Comparison of ENCODE assay signal across 15 cellular contexts in the genomic region with DNA sequence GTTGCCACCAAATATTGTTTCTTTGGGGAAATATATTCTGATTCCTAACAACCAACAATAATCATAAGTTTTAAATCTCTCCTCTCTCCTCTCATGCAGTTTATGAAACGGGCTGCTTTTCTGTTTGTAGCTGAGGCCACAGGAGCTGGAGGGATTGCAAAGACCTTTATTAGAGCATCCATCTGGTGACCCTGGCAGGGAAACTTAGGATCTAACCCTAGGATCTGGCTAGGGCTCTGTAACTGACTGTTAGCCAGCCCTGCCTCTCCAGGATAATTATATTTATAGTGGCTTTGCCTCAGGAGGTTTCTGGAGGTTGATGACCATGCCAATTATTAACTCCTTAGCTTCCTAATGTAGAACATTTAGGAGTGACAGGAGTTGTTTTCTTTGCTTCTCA.
"Had no signal": no experiment of that assay in that cellular context is flagged by ENCODE, and none has a peak within 500 bp of the region (broad histone marks: within the 10 kb centered on the region; RNA-seq: fewer than 3 reads in every experiment).

No MANE protein-coding gene starts in this region.

- H3K9ac ChIP-seq: neural progenitor cell had no signal

- H3K4me3 Mint-ChIP-seq: activated naive CD8-positive, alpha-beta T cell treated with anti-CD3 and anti-CD28 coated beads, Interleukin-2, amount 50 U/mL, for 24 hours; neural progenitor cell had no signal

- H3K4me2 ChIP-seq: neural progenitor cell had no signal

- H3K9me3 Mint-ChIP-seq: activated naive CD8-positive, alpha-beta T cell treated with anti-CD3 and anti-CD28 coated beads, Interleukin-2, amount 50 U/mL, for 24 hours; neural progenitor cell had no signal

- FAIRE-seq: frontal cortex, pancreas, urothelium cell line had no signal

- H3K4me3 ChIP-seq: breast epithelium, heart right ventricle, neural progenitor cell, pancreas, thoracic aorta had no signal

- H3K27ac ChIP-seq: breast epithelium, neural progenitor cell, pancreas, thoracic aorta had no signal

- H3K9me3 ChIP-seq: breast epithelium, heart right ventricle, pancreas, thoracic aorta had no signal

- H3K27me3 ChIP-seq: breast epithelium, heart right ventricle, neural progenitor cell, pancreas had no signal

- H2AFZ ChIP-seq: neural progenitor cell had no signal

- H3K4me1 Mint-ChIP-seq: activated naive CD8-positive, alpha-beta T cell treated with anti-CD3 and anti-CD28 coated beads, Interleukin-2, amount 50 U/mL, for 24 hours had no signal

- ATAC-seq: activated CD4-positive, CD25-positive, alpha-beta regulatory T cell treated with anti-CD3 and anti-CD28 coated beads, Interleukin-2, amount 50 U/mL, for 24 hours; activated naive CD8-positive, alpha-beta T cell treated with anti-CD3 and anti-CD28 coated beads, Interleukin-2, amount 50 U/mL, for 24 hours; left colon; pancreas had no signal

- H3K27ac Mint-ChIP-seq: activated naive CD8-positive, alpha-beta T cell treated with anti-CD3 and anti-CD28 coated beads, Interleukin-2, amount 50 U/mL, for 24 hours; neural progenitor cell had no signal

- DNase-seq: activated naive CD4-positive, alpha-beta T cell treated with Interleukin-2 at 50 U/mL for 16 hours; activated naive CD8-positive, alpha-beta T cell treated with anti-CD3 and anti-CD28 coated beads, Interleukin-2, amount 50 U/mL, for 24 hours; aorta; heart right ventricle; left colon; mammary epithelial cell; pancreas; stimulated activated CD4-positive, alpha-beta T cell treated with anti-CD3 and anti-CD28 coated beads, Interleukin-12 subunit alpha, Interleukin-12 subunit beta, amount 100 ng/mL, for 4 hours; stimulated activated CD4-positive, alpha-beta T cell treated with anti-CD3 and anti-CD28 coated beads, Interleukin-2, amount 100 ng/mL, for 24 hours had no signal

- H3K36me3 ChIP-seq: breast epithelium, neural progenitor cell, pancreas had no signal
